ENCODE assay signal across 10 cellular contexts in the genomic region with DNA sequence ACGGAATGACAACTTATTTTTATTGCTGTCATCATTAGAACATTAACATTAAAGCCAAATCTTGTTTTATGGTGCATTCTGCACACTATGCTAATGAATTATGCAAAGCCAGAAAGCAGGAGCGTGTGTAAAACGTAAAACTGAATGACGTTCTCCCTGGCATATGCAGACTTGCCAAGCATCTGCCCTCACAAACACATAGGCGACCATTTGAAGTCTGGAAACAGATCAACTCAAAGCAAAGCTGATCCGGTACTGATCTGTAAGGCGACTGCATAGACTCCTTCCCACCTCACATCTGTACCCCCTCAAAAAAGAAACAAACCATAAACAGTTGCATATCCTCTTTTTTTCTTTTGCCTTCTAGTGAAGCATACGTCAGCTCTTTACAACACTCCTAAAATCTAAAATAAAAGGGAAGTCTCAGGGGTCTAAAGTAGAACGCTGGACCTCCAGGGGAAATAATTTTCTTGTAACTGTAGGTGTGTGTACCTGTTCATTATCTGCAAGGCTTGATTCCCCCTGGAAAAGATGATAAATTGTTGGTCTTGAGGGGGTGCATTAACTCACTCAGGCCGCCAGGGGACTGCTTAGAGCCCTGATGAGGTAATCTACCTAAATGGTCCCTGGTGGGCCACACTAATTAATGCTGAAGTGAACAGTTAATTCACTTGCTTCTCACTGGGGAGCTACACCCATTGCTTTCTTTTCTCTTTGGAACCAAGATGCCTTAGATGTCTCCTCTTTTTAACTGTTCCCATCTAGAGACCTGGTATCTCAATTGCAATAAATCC.
A peak's percentile ranks its signal among the peaks of the same experiment; 100 is the strongest.
DNase-seq lines count a peak whose midpoint lies in the region; ATAC-seq and TF ChIP-seq lines count a peak whose summit lies in the region.
"Had no signal": no experiment of that assay in that cellular context is flagged by ENCODE, and none has a peak within 500 bp of the region (broad histone marks: within the 10 kb centered on the region; RNA-seq: fewer than 3 reads in every experiment).

No MANE protein-coding gene starts in this region.

- H3K4me1 Mint-ChIP-seq in natural killer cell = no peaks in the 10 kb centered on the region

- H3K36me3 Mint-ChIP-seq in natural killer cell = no peaks in the 10 kb centered on the region

- H3K4me3 Mint-ChIP-seq in natural killer cell = no peak overlapping the region

- WGBS in aorta, 2 donors = 90 to 91% methylated on average over 10 of the region's 10 CpGs

- no peaks in the 10 kb centered on the region for H3K27me3 Mint-ChIP-seq in natural killer cell (ENCODE audit: low read depth in 2 of 2)

- no peaks in the 10 kb centered on the region for H3K9me3 Mint-ChIP-seq in natural killer cell

- H3K4me1 ChIP-seq in NT2/D1 (ENCODE audit: insufficient read depth, insufficient read length) (no peaks in the 10 kb centered on the region), aorta (ENCODE audit: control insufficient read depth in 1 of 2, insufficient read depth in 2 of 2, low read length in 2 of 2) (peaks cover 3 to 8% of the 10 kb centered on the region in 2 donors)

- no peaks in the 10 kb centered on the region for H3K27me3 ChIP-seq in GM06990 (replicated peaks; ENCODE audit: control insufficient read depth, insufficient read depth, low read length)
- no peaks in the 10 kb centered on the region for H3K27me3 ChIP-seq in H7 (ENCODE audit: control insufficient read depth, insufficient read depth, low read length)
- no peaks in the 10 kb centered on the region for H3K27me3 ChIP-seq in NT2/D1 (ENCODE audit: insufficient read depth, insufficient read length)
- no peaks in the 10 kb centered on the region for H3K27me3 ChIP-seq in kidney epithelial cell (ENCODE audit: control insufficient read depth, insufficient read depth, low read length)
- no peaks in the 10 kb centered on the region for H3K27me3 ChIP-seq in aorta (ENCODE audit: control insufficient read depth in 1 of 2, insufficient read depth in 2 of 2, low read length in 1 of 2)

- H3K36me3 ChIP-seq in GM06990 (ENCODE audit: control insufficient read depth, insufficient read depth, low read length) (no peaks in the 10 kb centered on the region; the same call in 1 of the 2 replicates), H7 (replicated peaks; ENCODE audit: control insufficient read depth, insufficient read depth, low read length) (no peaks in the 10 kb centered on the region), NT2/D1 (ENCODE audit: insufficient read depth, insufficient read length, low read length) (no peaks in the 10 kb centered on the region), kidney epithelial cell (ENCODE audit: control insufficient read depth, insufficient read depth, low read length) (no peaks in the 10 kb centered on the region), aorta (ENCODE audit: control insufficient read depth in 1 of 2, insufficient read depth in 2 of 2, low read length in 1 of 2) (no peaks in the 10 kb centered on the region)

- H3K9ac ChIP-seq in NT2/D1 (ENCODE audit: insufficient read length, low read depth) = no peak overlapping the region

- H3K27ac Mint-ChIP-seq in natural killer cell = no peak overlapping the region

- H3K9me3 ChIP-seq in NT2/D1 (ENCODE audit: insufficient read depth, low read length) (no peaks in the 10 kb centered on the region), aorta (ENCODE audit: control insufficient read depth, low read length) (no peaks in the 10 kb centered on the region)

- ATAC-seq in left ventricle myocardium superior (no peak), aorta (ENCODE audit: low FRiP score) (no peak), natural killer cell (no peak)

- TF ChIP-seq CTCF in GM06990 (IDR thresholded peaks at IDR 0.05; ENCODE audit: insufficient read depth, low read length, poor library complexity, severe bottlenecking) = peak; percentile 77
- TF ChIP-seq CTCF in kidney epithelial cell (IDR thresholded peaks at IDR 0.05; ENCODE audit: insufficient read depth, low read length, poor library complexity, severe bottlenecking) = peak; percentile 21
- no peak for TF ChIP-seq CTCF in natural killer cell (IDR thresholded peaks at IDR 0.05)

- DNase-seq in GM06990 (ENCODE audit: extremely low read depth, insufficient read length) (peak; percentile 9), H7 (peak; percentile 49), NT2/D1 (ENCODE audit: low read depth, low spot score) (peak; percentile 5), kidney epithelial cell (ENCODE audit: low read depth) (no peak), left ventricle myocardium superior (no peak), aorta (no peak), natural killer cell (no peak)
- DNase-seq in stimulated activated naive CD4-positive, alpha-beta T cell (lab: John Stamatoyannopoulos, UW) = no peak
- DNase-seq: head of caudate nucleus, T-helper 9 cell had no signal

- H3K4me3 ChIP-seq in GM06990 (replicated peaks; ENCODE audit: low read depth, low read length) = no peak overlapping the region
- H3K4me3 ChIP-seq in H7 (ENCODE audit: insufficient read depth, low read depth, low read length) = no peak overlapping the region
- H3K4me3 ChIP-seq in NT2/D1 (ENCODE audit: insufficient read length, low read depth) = no peak overlapping the region
- H3K4me3 ChIP-seq in kidney epithelial cell (ENCODE audit: low read depth, low read length) = no peak overlapping the region
- H3K4me3 ChIP-seq in aorta (ENCODE audit: low read length in 2 of 2) = no peak overlapping the region

- intact Hi-C loops in left ventricle myocardium superior (cut with micrococcal nuclease) (no loop called here), aorta (cut with DNase I) (no loop called here), natural killer cell (cut with micrococcal nuclease) (no loop called here)

- H3K27ac ChIP-seq in aorta (ENCODE audit: low read depth in 1 of 2, low read length in 2 of 2) = no peak overlapping the region

Comparison
In these comparisons a context has a peak if more than half of its experiments do, and no peak if none do; other contexts are left out.
1. DNase-seq: peak in GM06990 (single experiment), H7 (single experiment) and NT2/D1 (single experiment); none in kidney epithelial cell (single experiment), stimulated activated naive CD4-positive, alpha-beta T cell (0 of 6), left ventricle myocardium superior (single experiment), aorta (0 of 2) and natural killer cell (single experiment).